22 cellular contexts compared by ENCODE assay signal in the genomic region with DNA sequence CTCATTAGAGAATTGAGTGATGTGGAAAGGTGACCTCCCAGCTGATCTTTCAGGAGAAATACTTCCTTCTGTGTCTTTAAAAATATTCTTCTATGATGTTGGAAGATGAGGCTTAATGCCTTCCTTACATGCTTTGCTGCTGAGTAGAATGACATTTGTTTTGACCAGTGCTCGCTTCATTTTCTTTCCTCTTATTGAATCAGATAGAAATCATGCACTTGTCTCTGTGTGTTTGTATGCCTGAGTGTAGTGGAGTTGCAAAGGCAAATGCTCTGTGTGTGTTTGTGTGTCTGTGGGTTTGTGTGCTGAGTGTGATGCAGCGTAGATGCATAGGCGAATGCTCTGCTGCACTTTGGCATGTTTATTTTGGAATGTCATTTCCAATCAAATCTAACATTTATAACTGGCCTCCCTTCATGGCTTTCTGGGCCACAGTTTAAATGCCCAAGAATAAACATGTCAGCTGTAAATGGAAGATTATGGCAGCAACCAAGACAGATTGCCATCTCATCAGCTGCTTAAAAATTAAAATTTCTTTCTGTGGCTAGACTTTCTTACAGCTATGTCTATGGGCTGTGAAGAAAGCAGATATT.
"Had no signal": no experiment of that assay in that cellular context is flagged by ENCODE, and none has a peak within 500 bp of the region (broad histone marks: within the 10 kb centered on the region; RNA-seq: fewer than 3 reads in every experiment).

No MANE protein-coding gene starts in this region.

- H3K4me1 Mint-ChIP-seq: immature natural killer cell; naive thymus-derived CD4-positive, alpha-beta T cell; neural progenitor cell had no signal

- H3K36me3 ChIP-seq: esophagus muscularis mucosa, gastroesophageal sphincter, neural progenitor cell, ovary, stomach, thoracic aorta, transverse colon had no signal

- H3K27me3 ChIP-seq: esophagus muscularis mucosa, gastroesophageal sphincter, neural progenitor cell, ovary, stomach, transverse colon had no signal

- H3K27ac Mint-ChIP-seq: dendritic cell treated with granulocyte-macrophage colony-stimulating factor and Interleukin-4, amounts not matched to agents 40 ng/mL and 50 ng/mL, for 4 days; effector memory CD8-positive, alpha-beta T cell; immature natural killer cell; naive thymus-derived CD4-positive, alpha-beta T cell; neural progenitor cell had no signal

- ATAC-seq: effector memory CD8-positive, alpha-beta T cell; gastroesophageal sphincter; left cardiac atrium; naive thymus-derived CD4-positive, alpha-beta T cell; right cardiac atrium had no signal

- H3K4me1 ChIP-seq: stomach had no signal

- DNase-seq: effector memory CD8-positive, alpha-beta T cell; glutamatergic neuron; immature natural killer cell; left cardiac atrium; mesendoderm; naive thymus-derived CD4-positive, alpha-beta T cell; nucleus accumbens; ovary; right cardiac atrium; small intestine; stimulated activated CD4-positive, alpha-beta T cell treated with anti-CD3 and anti-CD28 coated beads, Interleukin-12 subunit alpha, Interleukin-12 subunit beta, amount 100 ng/mL, for 4 hours; stimulated activated naive CD4-positive, alpha-beta T cell; stomach; substantia nigra; transverse colon had no signal

- H3K36me3 Mint-ChIP-seq: immature natural killer cell; naive thymus-derived CD4-positive, alpha-beta T cell; neural progenitor cell had no signal

- H3K9me3 Mint-ChIP-seq: dendritic cell treated with granulocyte-macrophage colony-stimulating factor and Interleukin-4, amounts not matched to agents 40 ng/mL and 50 ng/mL, for 4 days; effector memory CD8-positive, alpha-beta T cell; neural progenitor cell had no signal

- H3K9me3 ChIP-seq: esophagus muscularis mucosa, gastroesophageal sphincter, ovary, stomach, thoracic aorta, transverse colon had no signal

- H3K27ac ChIP-seq: epithelial cell of prostate, esophagus muscularis mucosa, gastroesophageal sphincter, neural progenitor cell, ovary, stomach, thoracic aorta, transverse colon had no signal

- H3K4me3 ChIP-seq: esophagus muscularis mucosa, gastroesophageal sphincter, neural progenitor cell, ovary, stomach, thoracic aorta, transverse colon had no signal

- H3K4me3 Mint-ChIP-seq: dendritic cell treated with granulocyte-macrophage colony-stimulating factor and Interleukin-4, amounts not matched to agents 40 ng/mL and 50 ng/mL, for 4 days; effector memory CD8-positive, alpha-beta T cell; immature natural killer cell; naive thymus-derived CD4-positive, alpha-beta T cell; neural progenitor cell had no signal

- FAIRE-seq: keratinocyte, small intestine had no signal

- H3K27me3 Mint-ChIP-seq: dendritic cell treated with granulocyte-macrophage colony-stimulating factor and Interleukin-4, amounts not matched to agents 40 ng/mL and 50 ng/mL, for 4 days; effector memory CD8-positive, alpha-beta T cell had no signal
